Comparison of ENCODE assay signal across 14 cellular contexts in the genomic region with DNA sequence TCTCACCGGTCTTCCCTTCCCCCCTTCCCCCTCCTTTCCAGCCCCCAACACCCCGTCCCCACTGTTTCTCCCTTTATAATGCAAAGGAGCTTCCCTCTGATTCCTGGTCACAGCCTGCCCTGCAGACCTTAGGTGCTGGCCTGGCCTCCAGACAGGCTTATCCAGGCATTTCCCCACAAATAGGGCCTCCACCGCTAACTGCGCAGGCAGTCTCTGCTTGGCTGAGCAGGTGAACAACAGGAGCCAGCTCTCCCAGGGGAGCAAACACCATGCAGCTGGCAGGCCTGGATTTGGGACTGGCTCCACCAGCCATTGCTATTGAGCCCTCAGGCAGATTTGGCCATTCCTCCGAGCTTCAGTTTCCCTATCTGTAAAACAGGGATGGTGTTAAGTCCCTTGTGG. TPM values are rescaled to one million over a fixed set of nuclear protein-coding genes. Genes with fewer than 3 reads are reported as not detected.
A peak's percentile ranks its signal among the peaks of the same experiment; 100 is the strongest.
DNase-seq lines count a peak whose midpoint lies in the region; ATAC-seq and TF ChIP-seq lines count a peak whose summit lies in the region.
"Had no signal": no experiment of that assay in that cellular context is flagged by ENCODE, and none has a peak within 500 bp of the region (broad histone marks: within the 10 kb centered on the region; RNA-seq: fewer than 3 reads in every experiment).

No MANE protein-coding gene starts in this region.

- H3K4me1 ChIP-seq in right atrium auricular region: peaks cover 0 to 36% of the 10 kb centered on the region in 2 donors

- H3K36me3 ChIP-seq in right atrium auricular region: no peaks in the 10 kb centered on the region

- H3K9me3 ChIP-seq in right atrium auricular region: no peaks in the 10 kb centered on the region

- ATAC-seq in stimulated activated naive B cell treated with anti-CD40 and anti-IgM and Interleukin-4, amounts not matched to agents 10 μg/mL and 1 μg/mL and 100 μg/mL, for 72 hours (replicated peaks): no peak

- no peaks in the 10 kb centered on the region for H3K36me3 Mint-ChIP-seq in stimulated activated naive B cell treated with anti-CD40 and anti-IgM and Interleukin-4, amounts not matched to agents 10 μg/mL and 1 μg/mL and 100 μg/mL, for 72 hours

- no peak overlapping the region for H3K4me3 ChIP-seq in right atrium auricular region

- H3K9me3 Mint-ChIP-seq in stimulated activated naive B cell treated with anti-CD40 and anti-IgM and Interleukin-4, amounts not matched to agents 10 μg/mL and 1 μg/mL and 100 μg/mL, for 72 hours: no peaks in the 10 kb centered on the region

- H3K27ac ChIP-seq in right atrium auricular region (peak overlapping the region; percentile 69 to 75), temporal lobe (ENCODE audit: low read depth, low read length) (peak overlapping the region; percentile 38)

- no peak overlapping the region for H3K4me3 Mint-ChIP-seq in stimulated activated naive B cell treated with anti-CD40 and anti-IgM and Interleukin-4, amounts not matched to agents 10 μg/mL and 1 μg/mL and 100 μg/mL, for 72 hours

- peaks cover 30 to 34% of the 10 kb centered on the region in 2 donors for H3K27me3 Mint-ChIP-seq in stimulated activated naive B cell treated with anti-CD40 and anti-IgM and Interleukin-4, amounts not matched to agents 10 μg/mL and 1 μg/mL and 100 μg/mL, for 72 hours

- H3K27ac Mint-ChIP-seq in stimulated activated naive B cell treated with anti-CD40 and anti-IgM and Interleukin-4, amounts not matched to agents 10 μg/mL and 1 μg/mL and 100 μg/mL, for 72 hours: no peak overlapping the region

- TF ChIP-seq CTCF in right atrium auricular region (IDR thresholded peaks at IDR 0.05): no peak

- peak; percentile 15 for DNase-seq in NCI-H748 (lab: John Stamatoyannopoulos, UW; ENCODE audit: unreplicated experiment)
- no peak for DNase-seq in NCI-H748 treated with DMSO at 0.1 percent for 48 hours (lab: John Stamatoyannopoulos, UW)
- peak; percentile 81 for DNase-seq in NCI-H146 treated with DMSO at 0.1 percent for 48 hours (lab: John Stamatoyannopoulos, UW; ENCODE audit: unreplicated experiment)
- DNase-seq in right atrium auricular region (ENCODE audit: low spot score): peak; percentile 55
- DNase-seq in stimulated activated naive B cell treated with anti-CD40 and anti-IgM and Interleukin-4, amounts not matched to agents 10 μg/mL and 1 μg/mL and 100 μg/mL, for 72 hours: no peak
- no peak for DNase-seq in AG08395 (ENCODE audit: low spot score)
- no peak for DNase-seq in SKM-1 treated with dmso at 0.1 percent for 144 hours (lab: John Stamatoyannopoulos, UW; ENCODE audit: unreplicated experiment)
- DNase-seq: activated CD4-positive, alpha-beta T cell treated with anti-CD3 and anti-CD28 coated beads, Interleukin-2, amount 50 U/mL, for 48 hours; activated naive CD4-positive, alpha-beta T cell treated with anti-CD3 and anti-CD28 coated beads, Interleukin-2, amount 50 U/mL, for 16 hours; foreskin fibroblast; stimulated activated CD4-positive, alpha-beta T cell treated with anti-CD3 and anti-CD28 coated beads, Interleukin-4, amount 100 ng/mL, for 4 hours; T-helper 1 cell had no signal

- H3K27me3 ChIP-seq in right atrium auricular region: no peaks in the 10 kb centered on the region

- H3K4me1 Mint-ChIP-seq in stimulated activated naive B cell treated with anti-CD40 and anti-IgM and Interleukin-4, amounts not matched to agents 10 μg/mL and 1 μg/mL and 100 μg/mL, for 72 hours: peaks cover 18 to 20% of the 10 kb centered on the region in 2 donors

RNA-seq across cellular contexts. Expression of a gene that starts 46.0 kb away (rescaled TPM):
- total RNA-seq in right atrium auricular region (1 to 10 TPM in 1 of 2 donors, under 1 TPM in 1; 0.44 to 3.2 TPM), temporal lobe (not detected)
- total RNA-seq: H4 had no signal

RNA-seq across cellular contexts. Expression of a gene that starts 55.7 kb away (rescaled TPM):
- total RNA-seq in right atrium auricular region: 10 to 100 TPM; 26.8 to 36.9 TPM
- total RNA-seq in temporal lobe: 15.0 TPM

Comparison
In these comparisons a context has a peak if more than half of its experiments do, and no peak if none do; other contexts are left out.
1. DNase-seq: peak in NCI-H748 (single experiment), NCI-H146 treated with DMSO at 0.1 percent for 48 hours (single experiment) and right atrium auricular region (single experiment); none in NCI-H748 treated with DMSO at 0.1 percent for 48 hours (single experiment), stimulated activated naive B cell treated with anti-CD40 and anti-IgM and Interleukin-4, amounts not matched to agents 10 μg/mL and 1 μg/mL and 100 μg/mL, for 72 hours (single experiment), AG08395 (single experiment) and SKM-1 treated with dmso at 0.1 percent for 144 hours (single experiment).